ENCODE assay signal across 8 cellular contexts in genomic region chr5:175696139-175696854, GRCh38.
DNase-seq lines count a peak whose midpoint lies in the region; ATAC-seq lines count a peak whose summit lies in the region.

No MANE protein-coding gene starts in this region.

- H3K36me3 ChIP-seq in HAP-1 (replicated peaks) (no peaks in the 10 kb centered on the region), SK-N-MC (ENCODE audit: insufficient read depth, low read length) (no peaks in the 10 kb centered on the region), iPS-20b (ENCODE audit: insufficient read depth, low read depth, low read length) (no peaks in the 10 kb centered on the region)

- peak overlapping the region; percentile 43 for H3K9ac ChIP-seq in SK-N-MC (ENCODE audit: insufficient read length)
- peak overlapping the region; percentile 33; the same call in 1 of the 2 replicates for H3K9ac ChIP-seq in iPS-20b (ENCODE audit: low read depth, low read length)

- H3K4me1 ChIP-seq in HAP-1, result peaks cover 4% of the 10 kb centered on the region; the same call in 1 of the 2 replicates
- H3K4me1 ChIP-seq in iPS-20b (ENCODE audit: insufficient read depth, low read length), result peaks cover 7% of the 10 kb centered on the region; the same call in 1 of the 2 replicates

- H3K27me3 ChIP-seq in HAP-1 (ENCODE audit: low read depth) (no peaks in the 10 kb centered on the region), iPS-20b (ENCODE audit: insufficient read depth, low read length) (no peaks in the 10 kb centered on the region)

- H3K27ac ChIP-seq in SK-N-MC, result no peak overlapping the region
- H3K27ac ChIP-seq in iPS-20b (ENCODE audit: low read length), result no peak overlapping the region

- ATAC-seq in HG03025 (IDR thresholded peaks at IDR 0.05; ENCODE audit: low FRiP score, unreplicated experiment), result no peak

- no peaks in the 10 kb centered on the region for H3K9me3 ChIP-seq in HAP-1
- H3K9me3 ChIP-seq in SK-N-MC (ENCODE audit: low read depth, low read length), result no peaks in the 10 kb centered on the region
- no peaks in the 10 kb centered on the region for H3K9me3 ChIP-seq in iPS-20b (ENCODE audit: insufficient read depth, low read depth, low read length)

- no peak overlapping the region for H3K4me3 ChIP-seq in HAP-1
- peak overlapping the region; percentile 52 for H3K4me3 ChIP-seq in SK-N-MC
- H3K4me3 ChIP-seq in iPS-20b (ENCODE audit: low read length), result no peak overlapping the region

- in situ Hi-C loops in HAP-1 (cut with MboI; ENCODE audit: low sequenced_read_pairs), result loop anchor here (5.0 kb wide), 1 partner anchor 164 kb away; no protein-coding TSS in a partner anchor

- DNase-seq in Ammon's horn (ENCODE audit: low spot score) (peak; percentile 78), HAP-1 (ENCODE audit: low spot score in 2 of 2) (peak; percentile 63 to 87), SK-N-MC (ENCODE audit: low read depth, low spot score) (peak; percentile 52), NCI-H146 (lab: John Stamatoyannopoulos, UW) (no peak)
- peak; percentile 72 for DNase-seq in activated naive CD4-positive, alpha-beta T cell treated with Interleukin-2 at 50 U/mL for 16 hours
- DNase-seq in stimulated activated CD4-positive, alpha-beta T cell treated with anti-CD3 and anti-CD28 coated beads, Interleukin-2, amount 100 ng/mL, for 48 hours, result peak; percentile 78 to 79
